ENCODE assay signal across 1 cellular context in the genomic region with DNA sequence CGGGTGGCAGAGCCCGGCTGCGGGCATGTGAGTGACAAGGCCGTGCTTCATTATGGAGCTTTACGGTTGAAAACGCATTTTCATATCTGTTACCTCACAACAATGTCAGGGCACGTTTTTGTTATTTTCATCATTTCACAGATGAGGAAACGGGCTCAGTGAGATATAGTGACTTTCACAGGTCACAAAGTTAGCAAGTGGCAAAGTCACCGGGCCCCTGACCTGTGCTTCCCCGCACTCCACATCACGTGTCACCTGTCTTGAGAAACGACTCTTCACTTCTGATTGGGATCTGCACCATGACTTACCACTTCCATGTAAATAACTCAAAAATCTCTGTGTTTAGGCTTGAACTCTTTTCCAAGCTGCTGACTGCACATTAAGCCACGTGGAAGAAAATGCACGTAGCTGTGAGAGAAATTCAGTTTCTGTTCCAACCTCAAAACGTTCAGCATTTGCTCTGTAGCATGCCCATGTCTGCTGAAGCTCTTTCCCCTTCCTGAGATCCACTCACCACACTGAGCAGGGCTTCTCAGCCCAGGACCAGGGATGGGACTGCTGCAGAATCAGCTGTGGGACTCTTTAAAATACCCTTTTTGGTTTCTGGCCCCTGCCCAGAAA.
TF ChIP-seq lines count a peak whose summit lies in the region.

No MANE protein-coding gene starts in this region.

TF ChIP-seq in K562, 482 proteins besides CTCF, POLR2A, EP300 and RAD21:
- TF ChIP-seq, protein P1, sequence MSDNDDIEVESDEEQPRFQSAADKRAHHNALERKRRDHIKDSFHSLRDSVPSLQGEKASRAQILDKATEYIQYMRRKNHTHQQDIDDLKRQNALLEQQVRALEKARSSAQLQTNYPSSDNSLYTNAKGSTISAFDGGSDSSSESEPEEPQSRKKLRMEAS (CRISPR knock-in tag; IDR thresholded peaks at IDR 0.05) = 0 out of 2 replicates have a peak, but pooled peaks have one; percentile 18
- no peak for TF ChIP-seq ZNF23 (CRISPR knock-in tag; IDR thresholded peaks at IDR 0.05)
